Comparison of ENCODE assay signal across 8 cellular contexts in the genomic region with DNA sequence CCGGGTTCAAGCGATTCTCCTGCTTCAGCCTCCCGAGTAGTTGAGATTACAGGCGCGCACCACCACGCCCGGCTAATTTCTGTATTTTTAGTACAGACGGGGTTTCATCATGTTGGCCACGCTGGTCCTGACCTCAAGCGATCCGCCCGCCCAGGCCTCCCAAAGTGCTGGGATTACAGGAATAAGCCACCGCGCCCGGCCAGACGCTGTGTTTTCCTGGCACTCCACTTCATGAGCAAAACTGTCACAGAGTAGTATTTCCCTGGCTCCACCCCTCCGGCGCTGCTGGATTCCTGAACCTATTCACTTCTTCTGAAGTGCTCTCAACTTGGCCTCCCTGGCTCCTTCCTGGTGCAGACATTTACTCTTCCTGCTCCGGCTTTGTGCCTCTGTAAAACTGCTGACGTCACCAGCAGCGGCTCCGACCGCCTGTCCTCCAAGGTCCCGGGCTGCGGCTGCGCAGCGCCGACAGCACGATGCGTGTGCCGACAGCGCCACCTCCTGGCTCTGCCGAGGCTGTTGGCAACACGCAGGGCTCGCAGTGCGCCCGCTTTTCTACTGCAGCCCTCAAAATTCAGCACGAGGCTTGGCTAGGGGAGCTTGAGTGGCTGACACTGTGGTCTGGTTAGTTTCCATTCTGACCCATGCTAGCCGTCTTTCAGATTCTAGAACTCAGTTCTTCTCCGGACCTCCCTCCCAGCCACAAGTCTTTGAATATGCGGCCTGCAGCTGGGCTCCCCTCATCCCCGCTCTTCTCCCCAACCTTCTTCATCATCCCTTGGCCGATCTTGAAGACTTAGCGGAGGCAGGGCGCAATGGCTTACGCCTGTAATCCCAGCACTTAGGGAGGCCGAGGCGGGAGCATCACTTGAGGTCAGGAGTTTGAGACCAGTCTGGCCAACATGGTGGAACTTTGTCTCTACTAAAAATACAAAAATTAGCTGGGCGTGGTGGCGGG. TPM values are rescaled to one million over a fixed set of nuclear protein-coding genes. Genes with fewer than 3 reads are reported as not detected.
DNase-seq lines count a peak whose midpoint lies in the region; ATAC-seq, FAIRE-seq and TF ChIP-seq lines count a peak whose summit lies in the region.

No MANE protein-coding gene starts in this region.

- H3K4me2 ChIP-seq in mammary epithelial cell (ENCODE audit: insufficient read depth, low read depth, low read length): peak overlapping the region; percentile 51
- peak overlapping the region; percentile 69 for H3K4me2 ChIP-seq in smooth muscle cell

- H3K4me1 ChIP-seq in mammary epithelial cell (ENCODE audit: insufficient read depth, low read length) (no peaks in the 10 kb centered on the region), smooth muscle cell (ENCODE audit: low read depth) (no peaks in the 10 kb centered on the region)

- BruUV-seq in mammary epithelial cell (replicated peaks; lab: Mats Ljungman, UMichigan): no TSS peak

- CTCF ChIA-PET in mammary epithelial cell (lab: Charles Lee; ENCODE audit: low non-redundant PET): interaction anchor here (0.6 to 0.8 kb wide), 2 partner anchors 162 to 494 kb away, joined by 6 to 7 read pairs; no protein-coding TSS in a partner anchor

- DNase-seq in GM12891 (ENCODE audit: insufficient read length, low spot score) (peak; percentile 89), NCI-H2227 treated with DMSO at 0.1 percent for 48 hours (lab: John Stamatoyannopoulos, UW) (peak; percentile 93), mammary epithelial cell (peak; percentile 88), inferior parietal cortex (ENCODE audit: extremely low spot score) (peak; percentile 92), smooth muscle cell (lab: John Stamatoyannopoulos, UW; ENCODE audit: unreplicated experiment) (peak; percentile 73)

- dilution Hi-C loops in mammary epithelial cell (cut with HindIII; ENCODE audit: low sequenced_read_pairs): no loop called here

- no peaks in the 10 kb centered on the region for H4K20me1 ChIP-seq in mammary epithelial cell (ENCODE audit: insufficient read depth, low read length)
- H4K20me1 ChIP-seq in smooth muscle cell (ENCODE audit: low read depth): no peaks in the 10 kb centered on the region

- H2AFZ ChIP-seq in mammary epithelial cell (ENCODE audit: low read depth, low read length) (peak overlapping the region; percentile 97), smooth muscle cell (ENCODE audit: low read depth) (peak overlapping the region; percentile 73)

- H3K9me3 ChIP-seq in mammary epithelial cell (replicated peaks; ENCODE audit: insufficient read depth, low read length) (no peaks in the 10 kb centered on the region), smooth muscle cell (replicated peaks; ENCODE audit: low read depth) (no peaks in the 10 kb centered on the region)

- TF ChIP-seq CTCF in WI38 (IDR thresholded peaks at IDR 0.05; ENCODE audit: low read depth, low read length): peak; percentile 92
- peak; percentile 91 to 99 for TF ChIP-seq CTCF in mammary epithelial cell (conservative IDR thresholded peaks at IDR 0.05 in 1 of 2, IDR thresholded peaks at IDR 0.05 in 1 of 2; ENCODE audit: extremely low read depth in 1 of 2, insufficient read depth in 1 of 2, low read depth in 1 of 2, low read length in 2 of 2)
- peak; percentile 96 for TF ChIP-seq CTCF in smooth muscle cell (IDR thresholded peaks at IDR 0.05; ENCODE audit: borderline replicate concordance, insufficient read depth, poor library complexity, severe bottlenecking)

- H3K27ac ChIP-seq in mammary epithelial cell (ENCODE audit: insufficient read depth, low read depth, low read length) (peak overlapping the region; percentile 23), smooth muscle cell (ENCODE audit: low read depth) (peak overlapping the region; percentile 76)

- H3K9ac ChIP-seq in mammary epithelial cell (ENCODE audit: insufficient read depth, low read length) (no peak overlapping the region), smooth muscle cell (ENCODE audit: low read depth) (no peak overlapping the region)

- no peak for TF ChIP-seq POLR2A in GM12891 (IDR thresholded peaks at IDR 0.05; ENCODE audit: low read depth, low read length)

- H3K79me2 ChIP-seq in mammary epithelial cell (ENCODE audit: insufficient read depth, low read length) (no peaks in the 10 kb centered on the region), smooth muscle cell (ENCODE audit: low read depth) (no peaks in the 10 kb centered on the region)

- in situ Hi-C loops in mammary epithelial cell (cut with MboI; ENCODE audit: low sequenced_read_pairs in 2 of 2): loop anchor here (10.0 kb wide), 4 partner anchors 189 to 699 kb away; no protein-coding TSS in a partner anchor

- peak; percentile 99 for FAIRE-seq in GM12891 (lab: Jason Lieb, UNC)

- WGBS in mammary epithelial cell (ENCODE audit: low coverage, missing lambda C conversion rate): 24% methylated on average over 46 of the region's 50 CpGs
- WGBS in smooth muscle cell (ENCODE audit: low lambda C conversion rate): 30% methylated on average over 49 of the region's 50 CpGs

- H3F3A ChIP-seq in smooth muscle cell (ENCODE audit: low read depth): no peaks in the 10 kb centered on the region

- intact Hi-C loops in mammary epithelial cell (cut with micrococcal nuclease): loop anchor here (1.0 to 10.0 kb wide), 8 partner anchors 58 to 774 kb away; no protein-coding TSS in a partner anchor

- H3K27me3 ChIP-seq in mammary epithelial cell (ENCODE audit: insufficient read depth, low read length) (no peaks in the 10 kb centered on the region), smooth muscle cell (ENCODE audit: low read depth) (no peaks in the 10 kb centered on the region)

- ATAC-seq in HG03103 (IDR thresholded peaks at IDR 0.05; ENCODE audit: low read depth, unreplicated experiment) (peak; percentile 83), GM18519 (IDR thresholded peaks at IDR 0.05; ENCODE audit: low FRiP score, unreplicated experiment) (no peak)

- H3K4me3 ChIP-seq in WI38 (ENCODE audit: low read depth, low read length) (no peak overlapping the region), mammary epithelial cell (replicated peaks in 1 of 3; ENCODE audit: insufficient read depth in 1 of 3, low read depth in 2 of 3, low read length in 3 of 3) (peak overlapping the region in 1 of 3 experiments; percentile 45), smooth muscle cell (peak overlapping the region; percentile 7)

- no peaks in the 10 kb centered on the region for H3K36me3 ChIP-seq in mammary epithelial cell (ENCODE audit: insufficient read depth, low read length)
- H3K36me3 ChIP-seq in smooth muscle cell (ENCODE audit: low read depth): no peaks in the 10 kb centered on the region

TF ChIP-seq in GM12891, 5 proteins besides CTCF, POLR2A, EP300 and RAD21:
- TF ChIP-seq POLR2AphosphoS5 (IDR thresholded peaks at IDR 0.05; ENCODE audit: low read depth, low read length) (no peak), PAX5 (IDR thresholded peaks at IDR 0.05; ENCODE audit: insufficient read depth, low read length, severe bottlenecking) (no peak), POU2F2 (IDR thresholded peaks at IDR 0.05; ENCODE audit: low read depth, low read length) (no peak), TAF1 (IDR thresholded peaks at IDR 0.05; ENCODE audit: low read depth, low read length) (0 out of 2 replicates have a peak, but pooled peaks have one; percentile 35)

RNA-seq across cellular contexts. Expression of gene APOL3, which starts 36.6 kb away (rescaled TPM):
- polyA plus RNA-seq in GM12891 (2012; ENCODE audit: low read depth, missing spikeins): 18.0 TPM
- total RNA-seq in mammary epithelial cell (1 to 10 TPM in 1 of 2 donors, under 1 TPM in 1; 0.83 to 1.6 TPM), smooth muscle cell (0.40 TPM in 1 of 2 replicates, not detected in the other)
- polyA plus RNA-seq in mammary epithelial cell (2.2 TPM), smooth muscle cell (0.24 TPM in 1 of 2 replicates, not detected in the other)
- not detected for polyA minus RNA-seq in mammary epithelial cell
